Comparison of ENCODE assay signal across 8 cellular contexts in the genomic region with DNA sequence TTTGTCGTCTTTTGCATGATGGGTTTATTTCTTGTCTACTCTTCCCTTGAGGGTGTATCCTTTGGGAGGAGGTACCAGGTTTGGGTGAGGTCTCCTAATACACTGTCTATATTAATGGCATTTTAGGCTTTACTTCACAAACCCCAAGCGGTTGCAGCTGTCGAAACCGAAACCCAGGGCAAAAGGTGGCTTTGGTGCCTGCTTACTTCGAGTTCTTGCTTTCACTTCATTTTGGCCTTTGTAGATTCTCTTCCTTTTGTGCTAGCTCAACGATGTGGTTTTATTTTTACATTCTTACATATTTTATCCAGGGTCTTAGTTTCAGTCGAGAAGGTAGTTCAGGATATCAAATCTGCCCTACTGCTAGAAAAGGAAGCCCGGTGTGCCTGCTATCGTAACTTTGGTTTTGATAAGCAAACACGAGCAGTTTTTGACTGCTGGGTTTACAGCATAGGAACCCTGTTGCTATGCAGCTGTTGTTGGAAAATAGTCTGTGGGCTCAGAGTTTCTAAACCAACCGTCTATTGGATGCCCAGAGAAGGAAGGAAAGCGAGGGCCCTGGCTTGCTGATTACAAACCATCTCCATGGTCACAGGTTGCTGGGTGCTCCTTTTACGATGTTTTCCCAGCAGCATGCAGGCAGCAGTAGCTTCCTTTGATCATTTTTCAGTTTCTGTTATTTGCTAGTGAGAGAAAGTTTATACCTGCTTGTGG. TPM values are rescaled to one million over a fixed set of nuclear protein-coding genes. Genes with fewer than 3 reads are reported as not detected.
A peak's percentile ranks its signal among the peaks of the same experiment; 100 is the strongest.
DNase-seq lines count a peak whose midpoint lies in the region; ATAC-seq, FAIRE-seq and TF ChIP-seq lines count a peak whose summit lies in the region.

No MANE protein-coding gene starts in this region.

- peak overlapping the region; percentile 93 for H2AFZ ChIP-seq in H1 (ENCODE audit: low read length)

- FAIRE-seq in GM18507 (lab: Jason Lieb, UNC): peak; percentile 75
- FAIRE-seq in H1 (lab: Jason Lieb, UNC): peak; percentile 82

- no peaks in the 10 kb centered on the region for H3K79me2 ChIP-seq in H1 (ENCODE audit: control insufficient read depth in 1 of 2, insufficient read depth in 2 of 2, low read length in 2 of 2)

- no peaks in the 10 kb centered on the region; the same call in 1 of the 2 replicates for H3K23me2 ChIP-seq in H1 (ENCODE audit: low read depth, low read length)

- H3K14ac ChIP-seq in H1 (ENCODE audit: insufficient read length): no peak overlapping the region

- no peaks in the 10 kb centered on the region for H3K36me3 Mint-ChIP-seq in nephron progenitor cell (ENCODE audit: low read depth)

- peak overlapping the region; percentile 96 for H3K27ac Mint-ChIP-seq in nephron progenitor cell

- H3K4me1 Mint-ChIP-seq in nephron progenitor cell: peaks cover 31% of the 10 kb centered on the region

- DNase-seq in GM18507 (ENCODE audit: extremely low spot score, insufficient read length, low read depth) (peak; percentile 28), NCI-H2107 (lab: John Stamatoyannopoulos, UW) (peak; percentile 77), H1 (ENCODE audit: low read depth in 1 of 2, low spot score in 2 of 2) (no peak), nephron progenitor cell (no peak), upper lobe of right lung (no peak), hepatic stellate cell (ENCODE audit: low spot score) (no peak)
- peak; percentile 52 to 55 for DNase-seq in activated CD4-positive, alpha-beta T cell treated with anti-CD3 and anti-CD28 coated beads, Interleukin-2, amount 50 U/mL, for 4 hours

- no peak overlapping the region for H3K4ac ChIP-seq in H1 (replicated peaks; ENCODE audit: insufficient read length, low read depth, low read length)

- POLR2A ChIA-PET in H1 (lab: Charles Lee; ENCODE audit: partially characterized antibody): interaction anchor here (0.6 to 1.6 kb wide), 3 partner anchors 8 to 326 kb away, joined by 3 to 7 read pairs (median 4); partner anchors contain the start of gene TSPAN2

- no peak overlapping the region for H4K91ac ChIP-seq in H1 (replicated peaks; ENCODE audit: insufficient read length, low read length)

- H4K5ac ChIP-seq in H1 (ENCODE audit: insufficient read length, low read depth, low read length): no peak overlapping the region

- H2BK5ac ChIP-seq in H1 (ENCODE audit: low read depth, low read length): no peak overlapping the region

- H3K9me3 Mint-ChIP-seq in nephron progenitor cell: peaks cover 8% of the 10 kb centered on the region

- H4K20me1 ChIP-seq in H1 (replicated peaks in 1 of 2; ENCODE audit: control insufficient read depth in 1 of 2, insufficient read depth in 2 of 2, low read length in 2 of 2): no peaks in the 10 kb centered on the region

- H3K4me1 ChIP-seq in H1 (replicated peaks in 1 of 4; ENCODE audit: control insufficient read depth in 3 of 4, insufficient read depth in 4 of 4, low read length in 3 of 4) (peaks cover 0 to 5% (median under 1%) of the 10 kb centered on the region in 4 experiments; a peak in 2 of 7 replicates), upper lobe of right lung (no peaks in the 10 kb centered on the region)

- H2BK120ac ChIP-seq in H1 (replicated peaks; ENCODE audit: low read depth, low read length): no peak overlapping the region

- TF ChIP-seq EP300 in H1 (IDR thresholded peaks at IDR 0.05; ENCODE audit: borderline replicate concordance in 1 of 2, low read depth in 2 of 2, low read length in 2 of 2): no peak

- H3K79me1 ChIP-seq in H1 (ENCODE audit: low read depth, low read length): no peaks in the 10 kb centered on the region

- H3K9ac ChIP-seq in H1 (replicated peaks in 1 of 4; ENCODE audit: extremely low read depth in 1 of 4, low read depth in 3 of 4, low read length in 3 of 4): no peak overlapping the region

- CTCF ChIA-PET in H1 (lab: Charles Lee; ENCODE audit: partially characterized antibody): interaction anchor here (1.4 to 2.4 kb wide), 3 partner anchors 11 to 14 kb away, joined by 3 to 8 read pairs (median 5); no protein-coding TSS in a partner anchor

- no peak overlapping the region for H3K23ac ChIP-seq in H1 (ENCODE audit: insufficient read length)

- H3K27me3 ChIP-seq in H1 (replicated peaks in 1 of 4; ENCODE audit: control insufficient read depth in 3 of 4, extremely low read depth in 1 of 4, insufficient read depth in 3 of 4, low read length in 3 of 4): no peaks in the 10 kb centered on the region
- no peaks in the 10 kb centered on the region for H3K27me3 ChIP-seq in upper lobe of right lung

- no peak overlapping the region for H2BK20ac ChIP-seq in H1 (ENCODE audit: low read length)

- WGBS in H1 (ENCODE audit: extremely low coverage in 1 of 2, insufficient coverage in 1 of 2, insufficient read length in 1 of 2, insufficient replicate concordance in 2 of 2, low coverage in 1 of 2, low lambda C conversion rate in 2 of 2, missing lambda C conversion rate in 1 of 2), 2 experiments: 83% methylated on average over 13 of the region's 13 CpGs; no CpG with 5 or more reads in 1 of the 2 experiments

- H3K9me3 ChIP-seq in H1 (ENCODE audit: insufficient read depth in 2 of 2, low read depth in 1 of 2, low read length in 1 of 2) (no peaks in the 10 kb centered on the region), upper lobe of right lung (no peaks in the 10 kb centered on the region)

- H3K36me3 ChIP-seq in H1 (ENCODE audit: control insufficient read depth in 2 of 4, insufficient read depth in 4 of 4, low read length in 3 of 4) (no peaks in the 10 kb centered on the region), upper lobe of right lung (no peaks in the 10 kb centered on the region)

- H2BK12ac ChIP-seq in H1 (ENCODE audit: low read depth, low read length): peak overlapping the region; percentile 1; the same call in 1 of the 2 replicates

- H2BK15ac ChIP-seq in H1 (ENCODE audit: low read length): no peak overlapping the region

- no peaks in the 10 kb centered on the region for H3K27me3 Mint-ChIP-seq in nephron progenitor cell (ENCODE audit: low read depth, poor library complexity)

- ATAC-seq in HG02763 (IDR thresholded peaks at IDR 0.05; ENCODE audit: unreplicated experiment) (peak; percentile 89), upper lobe of right lung (peak; percentile 81)

- no peak overlapping the region for H3K27ac ChIP-seq in H1 (ENCODE audit: low read depth, low read length)
- peak overlapping the region; percentile 65 for H3K27ac ChIP-seq in upper lobe of right lung

- no peak overlapping the region for H2AK5ac ChIP-seq in H1 (ENCODE audit: low read depth, low read length)

- TF ChIP-seq CTCF in H1 (IDR thresholded peaks at IDR 0.05; ENCODE audit: control extremely low read depth in 1 of 3, insufficient read depth in 1 of 3, low read depth in 1 of 3, low read length in 3 of 3) (no peak), nephron progenitor cell (IDR thresholded peaks at IDR 0.05) (no peak), upper lobe of right lung (IDR thresholded peaks at IDR 0.05) (no peak)

- no peak overlapping the region for H4K8ac ChIP-seq in H1 (ENCODE audit: extremely low read depth, insufficient read depth, low read length)

- H3K4me2 ChIP-seq in H1 (ENCODE audit: insufficient read depth in 1 of 2, low read depth in 2 of 2, low read length in 2 of 2): no peak overlapping the region

- no peak for TF ChIP-seq RAD21 in H1 (IDR thresholded peaks at IDR 0.05 in 1 of 2, conservative IDR thresholded peaks at IDR 0.05 in 1 of 2; ENCODE audit: low read depth in 2 of 2, low read length in 2 of 2)

- H3K4me3 Mint-ChIP-seq in nephron progenitor cell: peak overlapping the region; percentile 63

- H3K4me3 ChIP-seq in H1 (ENCODE audit: extremely low read depth in 1 of 4, insufficient read depth in 2 of 4, low read depth in 3 of 4, low read length in 4 of 4) (no peak overlapping the region), upper lobe of right lung (peak overlapping the region; percentile 28)

- H3K56ac ChIP-seq in H1 (replicated peaks; ENCODE audit: insufficient read length, low read depth, low read length): no peak overlapping the region

- intact Hi-C loops in upper lobe of right lung (cut with DNase I): no loop called here

- TF ChIP-seq POLR2A in H1 (IDR thresholded peaks at IDR 0.05; ENCODE audit: control extremely low read depth in 1 of 2, low read depth in 2 of 2, low read length in 2 of 2): no peak

- no peak overlapping the region for H3K18ac ChIP-seq in H1 (ENCODE audit: extremely low read depth, low read length)

TF ChIP-seq in H1, 55 proteins besides CTCF, POLR2A, EP300 and RAD21 (continues in another document):
- no peak for TF ChIP-seq BACH1 (IDR thresholded peaks at IDR 0.05; ENCODE audit: low read length)
- TF ChIP-seq, protein P1, sequence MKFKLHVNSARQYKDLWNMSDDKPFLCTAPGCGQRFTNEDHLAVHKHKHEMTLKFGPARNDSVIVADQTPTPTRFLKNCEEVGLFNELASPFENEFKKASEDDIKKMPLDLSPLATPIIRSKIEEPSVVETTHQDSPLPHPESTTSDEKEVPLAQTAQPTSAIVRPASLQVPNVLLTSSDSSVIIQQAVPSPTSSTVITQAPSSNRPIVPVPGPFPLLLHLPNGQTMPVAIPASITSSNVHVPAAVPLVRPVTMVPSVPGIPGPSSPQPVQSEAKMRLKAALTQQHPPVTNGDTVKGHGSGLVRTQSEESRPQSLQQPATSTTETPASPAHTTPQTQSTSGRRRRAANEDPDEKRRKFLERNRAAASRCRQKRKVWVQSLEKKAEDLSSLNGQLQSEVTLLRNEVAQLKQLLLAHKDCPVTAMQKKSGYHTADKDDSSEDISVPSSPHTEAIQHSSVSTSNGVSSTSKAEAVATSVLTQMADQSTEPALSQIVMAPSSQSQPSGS (IDR thresholded peaks at IDR 0.05; ENCODE audit: low read length): no peak
- no peak for TF ChIP-seq CHD2 (IDR thresholded peaks at IDR 0.05; ENCODE audit: low read length)
- no peak for TF ChIP-seq RBBP5 (IDR thresholded peaks at IDR 0.05; ENCODE audit: borderline replicate concordance, low read depth, low read length)
- TF ChIP-seq HDAC6 (IDR thresholded peaks at IDR 0.05; ENCODE audit: low read depth, low read length): no peak
- TF ChIP-seq E2F6 (IDR thresholded peaks at IDR 0.05): no peak

RNA-seq across cellular contexts. Expression of gene TSPAN2, which starts 9.8 kb away (rescaled TPM):
- 13.0 and 14.2 TPM in 2 replicates for total RNA-seq in H1 (2021; fragmentation: NEBNext Ultra II Directional; extraction: Animal tissue kit (Norgen Biotek cat#: 25700))
- polyA plus RNA-seq in H1 (2011; rRNA removed): 7.4 and 9.5 TPM in 2 replicates
- polyA plus RNA-seq in H1 (2011; cell fraction: cytosol; rRNA removed): 9.8 TPM
- polyA plus RNA-seq in H1 (2011; cell fraction: nucleus; rRNA removed): 7.4 TPM
- polyA plus RNA-seq in H1 (2012, experiment 1 of 2): 10.9 to 16.1 TPM (median 14.7 TPM) in 4 replicates
- polyA plus RNA-seq in H1 (2012, experiment 2 of 2): 0.64 TPM
- polyA plus RNA-seq in H1 (2013, experiment 1 of 2): 10.9 TPM
- 11.1 TPM for polyA plus RNA-seq in H1 (2013, experiment 2 of 2)
- 6.3 and 13.5 TPM in 2 replicates for polyA minus RNA-seq in H1 (2011; rRNA and poly(A)+ RNA removed)
- 3.7 TPM for polyA minus RNA-seq in H1 (2011; cell fraction: cytosol; rRNA and poly(A)+ RNA removed)
- 14.7 TPM for polyA minus RNA-seq in H1 (2011; cell fraction: nucleus; rRNA and poly(A)+ RNA removed)
- total RNA-seq in upper lobe of right lung: 6.1 TPM

Comparison
In these comparisons a context has a peak if more than half of its experiments do, and no peak if none do; other contexts are left out.
1. DNase-seq: peak in GM18507 (single experiment), NCI-H2107 (single experiment) and activated CD4-positive, alpha-beta T cell treated with anti-CD3 and anti-CD28 coated beads, Interleukin-2, amount 50 U/mL, for 4 hours (2 of 2); none in H1 (0 of 2), nephron progenitor cell (single experiment), upper lobe of right lung (single experiment) and hepatic stellate cell (single experiment).